Comparison of ENCODE assay signal across 8 cellular contexts in genomic region chr17:40122944-40123810, GRCh38. TPM values are rescaled to one million over a fixed set of nuclear protein-coding genes. Genes with fewer than 3 reads are reported as not detected.
DNase-seq lines count a peak whose midpoint lies in the region; ATAC-seq and TF ChIP-seq lines count a peak whose summit lies in the region.

No MANE protein-coding gene starts in this region.

- H3K23ac ChIP-seq in mesenchymal stem cell (ENCODE audit: low read length in 2 of 2): peak overlapping the region in 1 of 2 experiments; percentile 75

- H3K79me2 ChIP-seq in DOHH2 (ENCODE audit: control insufficient read depth, low read length): peaks cover 75% of the 10 kb centered on the region

- H3K4me2 ChIP-seq in DOHH2 (ENCODE audit: low read length) (peak overlapping the region; percentile 88), mesenchymal stem cell (ENCODE audit: low read length, poor library complexity, severe bottlenecking) (peak overlapping the region; percentile 77)

- H2BK15ac ChIP-seq in mesenchymal stem cell (ENCODE audit: low read depth, poor library complexity, severe bottlenecking): peak overlapping the region; percentile 92

- H4K8ac ChIP-seq in mesenchymal stem cell (ENCODE audit: low read length): peak overlapping the region; percentile 75

- WGBS in mesenchymal stem cell: 1% methylated on average over 36 of the region's 48 CpGs

- H3K4ac ChIP-seq in mesenchymal stem cell (ENCODE audit: low read depth in 1 of 2, low read length in 2 of 2): peak overlapping the region; percentile 93 to 95

- H2AK5ac ChIP-seq in mesenchymal stem cell (ENCODE audit: low read length, severe bottlenecking): peak overlapping the region; percentile 74

- peaks cover 13% of the 10 kb centered on the region for H4K20me1 ChIP-seq in DOHH2 (ENCODE audit: control insufficient read depth, insufficient read depth, low read depth, low read length)

- peak overlapping the region; percentile 100 for H2BK120ac ChIP-seq in mesenchymal stem cell (ENCODE audit: low read depth, low read length)

- H3K27ac ChIP-seq in DOHH2 (ENCODE audit: low read depth, low read length) (peak overlapping the region; percentile 60), mesenchymal stem cell (ENCODE audit: low read length, poor library complexity, severe bottlenecking) (peak overlapping the region; percentile 87), stomach smooth muscle (ENCODE audit: low read length) (peak overlapping the region; percentile 85)

- ATAC-seq in GM21737 (IDR thresholded peaks at IDR 0.05; ENCODE audit: unreplicated experiment): no peak

- H3F3A ChIP-seq in DOHH2 (ENCODE audit: control insufficient read depth, insufficient read depth): peaks cover 2% of the 10 kb centered on the region; the same call in 1 of the 2 replicates

- peak overlapping the region; percentile 84 for H3K4me3 ChIP-seq in DOHH2 (ENCODE audit: low read length)
- H3K4me3 ChIP-seq in mesenchymal stem cell (ENCODE audit: insufficient read depth in 1 of 2, low read depth in 1 of 2, low read length in 2 of 2): peak overlapping the region; percentile 95 to 99
- peak overlapping the region; percentile 88 to 97 for H3K4me3 ChIP-seq in stomach smooth muscle (ENCODE audit: low read length in 2 of 2)

- peak overlapping the region; percentile 18 for H2AFZ ChIP-seq in mesenchymal stem cell (ENCODE audit: low read depth, low read length)

- no peak for TF ChIP-seq CTCF in DOHH2 (IDR thresholded peaks at IDR 0.05; ENCODE audit: low read depth, low read length, poor library complexity, severe bottlenecking)

- peaks cover 65% of the 10 kb centered on the region for H3K36me3 ChIP-seq in DOHH2 (ENCODE audit: control insufficient read depth, low read length)
- peaks cover 20 to 31% of the 10 kb centered on the region in 2 experiments for H3K36me3 ChIP-seq in mesenchymal stem cell (ENCODE audit: control insufficient read depth in 1 of 2, insufficient read depth in 2 of 2, low read depth in 1 of 2, low read length in 2 of 2)
- peaks cover 12% of the 10 kb centered on the region in 2 donors for H3K36me3 ChIP-seq in stomach smooth muscle (ENCODE audit: control insufficient read depth in 2 of 2, insufficient read depth in 2 of 2, low read length in 2 of 2)

- DNase-seq in HCEC 1CT (peak; percentile 26), NCI-H2171 (lab: John Stamatoyannopoulos, UW) (peak; percentile 39), mesenchymal stem cell (peak; percentile 62)
- DNase-seq in activated CD4-positive, alpha-beta T cell treated with anti-CD3 and anti-CD28 coated beads for 4 hours: peak; percentile 57 to 58
- peak; percentile 39 for DNase-seq in effector CD4-positive, alpha-beta T cell

- peak overlapping the region; percentile 99 for H2BK5ac ChIP-seq in mesenchymal stem cell (ENCODE audit: low read depth, low read length, poor library complexity, severe bottlenecking)

- H3K9me3 ChIP-seq in DOHH2 (ENCODE audit: control insufficient read depth, insufficient read depth, low read length): no peaks in the 10 kb centered on the region
- no peaks in the 10 kb centered on the region for H3K9me3 ChIP-seq in mesenchymal stem cell (ENCODE audit: control insufficient read depth, low read length)
- H3K9me3 ChIP-seq in stomach smooth muscle (ENCODE audit: control insufficient read depth in 2 of 2, low read length in 2 of 2): no peaks in the 10 kb centered on the region

- H3K27me3 ChIP-seq in DOHH2 (ENCODE audit: control insufficient read depth, low read length) (no peaks in the 10 kb centered on the region), mesenchymal stem cell (ENCODE audit: control insufficient read depth in 1 of 2, insufficient read depth in 1 of 2, low read length in 2 of 2) (no peaks in the 10 kb centered on the region), stomach smooth muscle (ENCODE audit: control insufficient read depth in 1 of 2, insufficient read depth in 2 of 2, low read length in 2 of 2) (no peaks in the 10 kb centered on the region)

- H3K18ac ChIP-seq in mesenchymal stem cell (ENCODE audit: low read depth in 1 of 2, low read length in 2 of 2): peak overlapping the region; percentile 95 to 100

- peaks cover 10% of the 10 kb centered on the region for H3K79me1 ChIP-seq in mesenchymal stem cell (replicated peaks; ENCODE audit: low read length, poor library complexity, severe bottlenecking)

- peak overlapping the region; percentile 42 to 59 for H2BK12ac ChIP-seq in mesenchymal stem cell (ENCODE audit: low read length in 2 of 2)

- H3K9me2 ChIP-seq in DOHH2 (replicated peaks; ENCODE audit: control insufficient read depth, low read length): no peaks in the 10 kb centered on the region

- peaks cover 26% of the 10 kb centered on the region for H3K4me1 ChIP-seq in DOHH2 (ENCODE audit: control insufficient read depth, low read length)
- H3K4me1 ChIP-seq in mesenchymal stem cell (ENCODE audit: control insufficient read depth, insufficient read depth, low read depth, low read length): peaks cover 9% of the 10 kb centered on the region
- peaks cover 27% of the 10 kb centered on the region for H3K4me1 ChIP-seq in stomach smooth muscle (ENCODE audit: control insufficient read depth, insufficient read depth, low read length)

- peak overlapping the region; percentile 57 to 98 for H3K14ac ChIP-seq in mesenchymal stem cell (ENCODE audit: low read length in 2 of 2)

- peak overlapping the region; percentile 98 for H4K91ac ChIP-seq in mesenchymal stem cell (ENCODE audit: low read length)

- peak overlapping the region; percentile 93 for H3K9ac ChIP-seq in mesenchymal stem cell (ENCODE audit: low read length)
- peak overlapping the region; percentile 84 to 86 for H3K9ac ChIP-seq in stomach smooth muscle (ENCODE audit: low read length in 2 of 2)

RNA-seq across cellular contexts. Expression of gene MSL1, which starts 1.4 kb away (rescaled TPM):
- 67.5 TPM for polyA plus RNA-seq in mesenchymal stem cell (2013, experiment 1 of 2)
- 66.9 TPM for polyA plus RNA-seq in mesenchymal stem cell (2013, experiment 2 of 2)

RNA-seq across cellular contexts. Expression of gene CASC3, which starts 17.2 kb away (rescaled TPM):
- 35.8 TPM for polyA plus RNA-seq in mesenchymal stem cell (2013, experiment 1 of 2)
- polyA plus RNA-seq in mesenchymal stem cell (2013, experiment 2 of 2): 33.7 TPM

RNA-seq across cellular contexts. Expression of gene NR1D1, which starts 22.8 kb away (rescaled TPM):
- 6.1 TPM for polyA plus RNA-seq in mesenchymal stem cell (2013, experiment 1 of 2)
- 5.5 TPM for polyA plus RNA-seq in mesenchymal stem cell (2013, experiment 2 of 2)

RNA-seq across cellular contexts. Expression of gene RAPGEFL1, which starts 54.1 kb away (rescaled TPM):
- 1.5 TPM for polyA plus RNA-seq in mesenchymal stem cell (2013, experiment 1 of 2)
- polyA plus RNA-seq in mesenchymal stem cell (2013, experiment 2 of 2): 1.4 TPM
